Comparison of ENCODE assay signal across 10 cellular contexts in the genomic region with DNA sequence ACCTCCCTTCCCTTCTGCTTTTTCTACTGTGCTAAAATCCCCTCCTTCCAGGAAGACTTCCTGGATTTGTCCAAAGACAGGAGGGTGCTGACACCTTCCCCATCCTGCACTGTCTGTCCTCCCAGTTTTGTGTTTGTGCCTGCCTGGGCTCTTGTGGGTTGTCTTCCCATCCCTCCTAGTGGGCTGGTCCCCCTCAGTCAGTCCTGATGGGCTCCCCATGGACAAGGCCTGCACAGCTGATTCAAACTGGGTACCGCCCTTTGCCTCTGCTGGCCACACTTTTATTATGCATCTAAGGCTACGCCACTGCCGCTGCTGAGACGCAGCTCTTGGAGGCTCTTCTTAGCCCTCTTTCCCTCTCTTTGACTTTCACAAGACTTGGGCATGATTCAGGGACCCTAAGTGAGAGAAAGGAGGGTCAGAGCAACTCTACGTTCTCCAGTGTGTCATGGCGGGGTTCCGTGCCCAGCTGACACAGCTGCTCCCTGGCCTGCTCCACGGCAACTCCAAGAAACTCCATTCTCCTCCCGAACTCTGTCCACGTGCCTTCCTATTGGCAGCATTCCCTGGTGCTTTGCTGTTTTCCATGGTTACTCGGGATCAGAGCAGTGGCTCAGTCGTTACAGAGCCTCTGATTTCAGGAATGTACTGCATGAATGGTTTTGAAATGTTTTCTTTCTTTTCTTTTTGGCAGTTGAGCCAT. TPM values are rescaled to one million over a fixed set of nuclear protein-coding genes. Genes with fewer than 3 reads are reported as not detected.
A peak's percentile ranks its signal among the peaks of the same experiment; 100 is the strongest.
DNase-seq lines count a peak whose midpoint lies in the region; ATAC-seq and TF ChIP-seq lines count a peak whose summit lies in the region.
"Had no signal": no experiment of that assay in that cellular context is flagged by ENCODE, and none has a peak within 500 bp of the region (broad histone marks: within the 10 kb centered on the region; RNA-seq: fewer than 3 reads in every experiment).

No MANE protein-coding gene starts in this region.

- no peak for TF ChIP-seq POLR2A in lower leg skin (IDR thresholded peaks at IDR 0.05)

- H3K4me3 Mint-ChIP-seq in mesothelial cell of epicardium = no peak overlapping the region
- H3K4me3 Mint-ChIP-seq in nephron progenitor cell = no peak overlapping the region

- H3K27ac Mint-ChIP-seq in mesothelial cell of epicardium (no peak overlapping the region), nephron progenitor cell (no peak overlapping the region)

- intact Hi-C loops in lower leg skin (cut with DNase I; ENCODE audit: low total_unique reads) = loop anchor here (5.0 kb wide), 2 partner anchors 219 to 511 kb away; no protein-coding TSS in a partner anchor

- H3K27me3 Mint-ChIP-seq in mesothelial cell of epicardium (ENCODE audit: low read depth) = peaks cover 25% of the 10 kb centered on the region
- no peaks in the 10 kb centered on the region for H3K27me3 Mint-ChIP-seq in nephron progenitor cell (ENCODE audit: low read depth, poor library complexity)

- TF ChIP-seq CTCF in epithelial cell of proximal tubule (conservative IDR thresholded peaks at IDR 0.05; ENCODE audit: low read depth, low read length) = no peak
- TF ChIP-seq CTCF in lower leg skin (IDR thresholded peaks at IDR 0.05) = no peak
- no peak for TF ChIP-seq CTCF in mesothelial cell of epicardium (IDR thresholded peaks at IDR 0.05; ENCODE audit: unreplicated experiment)
- TF ChIP-seq CTCF in nephron progenitor cell (IDR thresholded peaks at IDR 0.05) = no peak

- DNase-seq in LHCN-M2 (ENCODE audit: low read depth) (peak; percentile 38), epithelial cell of proximal tubule (ENCODE audit: low read depth) (peak; percentile 56), lower leg skin (ENCODE audit: low spot score in 2 of 2) (peak; percentile 85 to 95), stromal cell of bone marrow (ENCODE audit: low read depth) (peak; percentile 88), mesothelial cell of epicardium (ENCODE audit: low spot score in 2 of 2, unreplicated experiment in 2 of 2) (no peak), nephron progenitor cell (no peak)
- DNase-seq: GDM1, NCI-H526 treated with DMSO at 0.1 percent for 48 hours had no signal

- H3K9me3 Mint-ChIP-seq in mesothelial cell of epicardium (peaks cover 7% of the 10 kb centered on the region), nephron progenitor cell (no peaks in the 10 kb centered on the region)

- H3K4me3 ChIP-seq in epithelial cell of proximal tubule (ENCODE audit: low read depth, low read length) = no peak overlapping the region
- H3K4me3 ChIP-seq in lower leg skin (ENCODE audit: low read depth, poor library complexity, severe bottlenecking) = no peak overlapping the region

- peaks cover 4% of the 10 kb centered on the region for H3K4me1 Mint-ChIP-seq in mesothelial cell of epicardium
- peaks cover 16% of the 10 kb centered on the region for H3K4me1 Mint-ChIP-seq in nephron progenitor cell

- H3K36me3 Mint-ChIP-seq in mesothelial cell of epicardium = no peaks in the 10 kb centered on the region
- no peaks in the 10 kb centered on the region for H3K36me3 Mint-ChIP-seq in nephron progenitor cell (ENCODE audit: low read depth)

- 67 to 68% methylated on average over 12 of the region's 12 CpGs for WGBS in lower leg skin, 2 donors

- ATAC-seq in GM21529 (IDR thresholded peaks at IDR 0.05; ENCODE audit: unreplicated experiment) = no peak
- ATAC-seq in GM21576 (IDR thresholded peaks at IDR 0.05; ENCODE audit: unreplicated experiment) = no peak

RNA-seq across cellular contexts. Expression of a gene that starts 3.8 kb away (rescaled TPM):
- not detected in 2 replicates for total RNA-seq in LHCN-M2 (2014; rRNA removed)
- not detected for polyA plus RNA-seq in LHCN-M2 (2012)
- not detected in 2 replicates for total RNA-seq in epithelial cell of proximal tubule
- total RNA-seq in lower leg skin = 100 to 1,000 TPM in 1 of 4 donors, 1 to 10 TPM in 1, under 1 TPM in 1, not detected in 1; 0.15 to 101 (median 8.3) TPM
- not detected in 3 replicates for total RNA-seq in mesothelial cell of epicardium

RNA-seq across cellular contexts. Expression of a gene that starts 14.4 kb away (rescaled TPM):
- total RNA-seq in LHCN-M2 (2014; rRNA removed) (not detected in 2 replicates), epithelial cell of proximal tubule (not detected in 2 replicates), lower leg skin (under 1 TPM in 2 of 4 donors, not detected in 2; 0.46 to 0.75 TPM), mesothelial cell of epicardium (not detected in 3 replicates)
- polyA plus RNA-seq in LHCN-M2 (2012) = not detected

RNA-seq across cellular contexts. Expression of a gene that starts 35.1 kb away (rescaled TPM):
- total RNA-seq in LHCN-M2 (2014; rRNA removed) (not detected in 2 replicates), epithelial cell of proximal tubule (not detected in 2 replicates), lower leg skin (10 to 100 TPM in 1 of 4 donors, under 1 TPM in 1, not detected in 2; 0.46 to 10.3 TPM), mesothelial cell of epicardium (not detected in 3 replicates)
- polyA plus RNA-seq in LHCN-M2 (2012) = not detected

RNA-seq across cellular contexts. Expression of a gene that starts 49.9 kb away (rescaled TPM):
- not detected in 2 replicates for total RNA-seq in LHCN-M2 (2014; rRNA removed)
- polyA plus RNA-seq in LHCN-M2 (2012) = 0.02 TPM
- total RNA-seq in epithelial cell of proximal tubule = not detected in 2 replicates
- total RNA-seq in lower leg skin = 10 to 100 TPM in 1 of 4 donors, 1 to 10 TPM in 1, not detected in 2; 2.1 to 34.7 TPM
- total RNA-seq in mesothelial cell of epicardium = not detected in 3 replicates

Comparison
In these comparisons a context has a peak if more than half of its experiments do, and no peak if none do; other contexts are left out.
1. DNase-seq: peak in LHCN-M2 (single experiment), epithelial cell of proximal tubule (single experiment), lower leg skin (2 of 2) and stromal cell of bone marrow (single experiment); none in mesothelial cell of epicardium (0 of 2) and nephron progenitor cell (single experiment).